ENCODE assay signal across 1 cellular context in genomic region chr2:210224660-210225460, GRCh38.
TF ChIP-seq lines count a peak whose summit lies in the region.

TSS of gene ACADL (minus strand) at chr2:210225447. CDS start at chr2:210225263, 184 bp downstream.

TF ChIP-seq in HEK293, 187 proteins besides CTCF, POLR2A, EP300 and RAD21 (continued from another document):
- no peak for TF ChIP-seq ZNF26 (tag by site-specific recombination; IDR thresholded peaks at IDR 0.05)
- TF ChIP-seq ZNF629 (tag by site-specific recombination; IDR thresholded peaks at IDR 0.05), result 0 out of 2 replicates have a peak, but pooled peaks have one; percentile 10
- no peak for TF ChIP-seq ZNF549 (tag by site-specific recombination; IDR thresholded peaks at IDR 0.05)
- no peak for TF ChIP-seq KLF7 (tag by site-specific recombination; IDR thresholded peaks at IDR 0.05; ENCODE audit: borderline replicate concordance)
- TF ChIP-seq FEZF1 (tag by site-specific recombination; IDR thresholded peaks at IDR 0.05), result no peak
- no peak for TF ChIP-seq ZNF132 (tag by site-specific recombination; IDR thresholded peaks at IDR 0.05; ENCODE audit: borderline replicate concordance)
- peak; percentile 37; the same call in 1 of the 2 replicates for TF ChIP-seq GLIS1 (tag by site-specific recombination; IDR thresholded peaks at IDR 0.05)
- TF ChIP-seq KLF1 (tag by site-specific recombination; IDR thresholded peaks at IDR 0.05), result peak; percentile 31; the same call in 1 of the 2 replicates
- TF ChIP-seq ZXDB (tag by site-specific recombination; IDR thresholded peaks at IDR 0.05), result 0 out of 2 replicates have a peak, but pooled peaks have one; percentile 11
TF ChIP-seq in HEK293: peak in this region for 33.
